In the genomic region with DNA sequence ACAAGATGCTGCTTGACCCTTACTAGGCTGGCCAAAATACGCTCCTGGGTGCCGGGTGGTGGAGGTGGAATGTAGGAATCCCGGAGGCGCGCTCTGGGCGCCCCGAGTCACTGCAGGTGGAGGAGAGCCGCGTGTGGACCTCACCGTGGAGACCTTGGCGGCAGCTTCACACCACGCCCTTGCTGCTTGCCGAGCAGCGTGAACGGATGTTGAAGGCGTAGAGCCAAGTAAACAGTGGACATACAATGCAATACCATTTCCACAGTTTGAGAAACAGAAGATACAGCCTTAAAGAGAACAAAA, we compare ENCODE assay signal across 8 cellular contexts. TPM values are rescaled to one million over a fixed set of nuclear protein-coding genes. Genes with fewer than 3 reads are reported as not detected.
DNase-seq lines count a peak whose midpoint lies in the region; ATAC-seq and TF ChIP-seq lines count a peak whose summit lies in the region.

No MANE protein-coding gene starts in this region.

- H3K36me3 ChIP-seq in GM06990 (ENCODE audit: control insufficient read depth, insufficient read depth, low read length) = no peaks in the 10 kb centered on the region
- H3K36me3 ChIP-seq in adrenal gland (replicated peaks in 1 of 2) = no peaks in the 10 kb centered on the region

- TF ChIP-seq CTCF in GM06990 (IDR thresholded peaks at IDR 0.05; ENCODE audit: insufficient read depth, low read length, poor library complexity, severe bottlenecking) (no peak), adrenal gland (IDR thresholded peaks at IDR 0.05) (no peak)

- DNase-seq in GM06990 (ENCODE audit: extremely low read depth, insufficient read length) = peak; percentile 33
- DNase-seq in RPMI8226 = peak; percentile 74
- DNase-seq in adrenal gland = peak in 6 of 7 donors; percentile 24 to 65 (median 28)
- DNase-seq in right cardiac atrium = peak; percentile 39 to 78 (median 71)
- no peak for DNase-seq in skeletal muscle cell (ENCODE audit: low read depth)
- DNase-seq in globus pallidus (ENCODE audit: low spot score) = no peak

- intact Hi-C loops in adrenal gland (cut with DNase I) (loop anchor here in 1 of 2 donors (10.0 kb wide), 1 partner anchor 128 kb away; no protein-coding TSS in a partner anchor), right cardiac atrium (cut with DNase I) (no loop called here)

- WGBS in adrenal gland, 4 donors = 0 to 1% (median 0%) methylated on average over 16 of the region's 16 CpGs
- WGBS in right cardiac atrium = 0% methylated on average over 16 of the region's 16 CpGs

- ATAC-seq in HG03045 (IDR thresholded peaks at IDR 0.05; ENCODE audit: unreplicated experiment) (peak; percentile 27), right cardiac atrium (peak; percentile 37 to 63), GM21423 (IDR thresholded peaks at IDR 0.05; ENCODE audit: unreplicated experiment) (no peak)

- H3K4me3 ChIP-seq in GM06990 (replicated peaks; ENCODE audit: low read depth, low read length) = peak overlapping the region; percentile 62
- H3K4me3 ChIP-seq in adrenal gland = peak overlapping the region in 2 of 4 donors; percentile 45 to 55
- peak overlapping the region; percentile 49 for H3K4me3 ChIP-seq in right cardiac atrium (ENCODE audit: low read length)
- H3K4me3 ChIP-seq in skeletal muscle cell (ENCODE audit: low read depth, low read length) = peak overlapping the region; percentile 74

- H3K4me1 ChIP-seq in adrenal gland (replicated peaks in 1 of 2) = peaks cover 8 to 20% of the 10 kb centered on the region in 2 donors
- no peaks in the 10 kb centered on the region for H3K4me1 ChIP-seq in right cardiac atrium (ENCODE audit: control insufficient read depth, insufficient read depth, low read length)

- TF ChIP-seq POLR2A in adrenal gland (IDR thresholded peaks at IDR 0.05) = no peak

- peak overlapping the region in 3 of 5 donors; percentile 76 to 84 (median 84) for H3K27ac ChIP-seq in adrenal gland
- no peak overlapping the region for H3K27ac ChIP-seq in right cardiac atrium (ENCODE audit: low read length)

- H3K9me3 ChIP-seq in adrenal gland (replicated peaks in 1 of 3) (no peaks in the 10 kb centered on the region), right cardiac atrium (ENCODE audit: control insufficient read depth, low read length) (no peaks in the 10 kb centered on the region)

- H3K27me3 ChIP-seq in GM06990 (replicated peaks; ENCODE audit: control insufficient read depth, insufficient read depth, low read length) (no peaks in the 10 kb centered on the region; the same call in 1 of the 2 replicates), adrenal gland (no peaks in the 10 kb centered on the region), right cardiac atrium (ENCODE audit: control insufficient read depth, insufficient read depth) (no peaks in the 10 kb centered on the region)

RNA-seq across cellular contexts. Expression of a gene that starts 1.3 kb away (rescaled TPM):
- total RNA-seq in adrenal gland (1 to 10 TPM in 7 of 8 donors, under 1 TPM in 1; 0.76 to 7.3 (median 1.4) TPM), right cardiac atrium (1 to 10 TPM; 2.3 to 3.3 (median 3.0) TPM)
- polyA plus RNA-seq in adrenal gland (1 to 10 TPM in 1 of 3 donors, under 1 TPM in 2; 0.13 to 3.6 (median 0.32) TPM), right cardiac atrium (0.75 TPM)

RNA-seq across cellular contexts. Expression of a gene that starts 35.6 kb away (rescaled TPM):
- total RNA-seq in adrenal gland (1 to 10 TPM in 6 of 8 donors, under 1 TPM in 2; 0.17 to 3.2 (median 1.8) TPM), right cardiac atrium (10 to 100 TPM in 3 of 4 donors, 1 to 10 TPM in 1; 9.2 to 33.1 (median 25.2) TPM)
- polyA plus RNA-seq in adrenal gland (1 to 10 TPM in 1 of 3 donors, under 1 TPM in 2; 0.27 to 1.6 (median 0.35) TPM), right cardiac atrium (18.6 TPM)

Comparison
In these comparisons a context has a peak if more than half of its experiments do, and no peak if none do; other contexts are left out.
1. DNase-seq: peak in GM06990 (single experiment), RPMI8226 (single experiment), adrenal gland (6 of 7) and right cardiac atrium (3 of 3); none in skeletal muscle cell (single experiment) and globus pallidus (single experiment).